In the genomic region with DNA sequence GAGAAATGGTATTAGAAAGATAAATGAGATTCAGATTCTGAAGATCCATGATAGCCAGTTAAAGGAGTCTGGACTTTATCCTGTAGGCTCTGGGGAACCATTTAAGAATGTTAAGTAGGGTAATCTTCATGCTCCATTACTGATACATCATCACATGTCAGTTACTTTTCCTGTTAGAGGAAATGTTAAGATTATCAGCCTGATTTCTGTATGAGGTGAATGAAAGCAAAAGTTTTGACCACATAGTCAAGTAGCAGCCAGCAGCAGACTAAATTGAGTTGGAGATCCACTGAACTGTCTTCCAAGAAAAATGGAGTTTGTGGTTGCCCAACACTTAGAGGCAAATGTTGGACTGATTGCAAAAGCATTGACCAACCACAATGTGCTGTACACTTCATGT, we compare ENCODE assay signal across 1 cellular context.
TF ChIP-seq lines count a peak whose summit lies in the region.

No MANE protein-coding gene starts in this region.

TF ChIP-seq in WTC11, 78 proteins besides CTCF, POLR2A, EP300 and RAD21 (continued from another document):
- TF ChIP-seq, protein P1, sequence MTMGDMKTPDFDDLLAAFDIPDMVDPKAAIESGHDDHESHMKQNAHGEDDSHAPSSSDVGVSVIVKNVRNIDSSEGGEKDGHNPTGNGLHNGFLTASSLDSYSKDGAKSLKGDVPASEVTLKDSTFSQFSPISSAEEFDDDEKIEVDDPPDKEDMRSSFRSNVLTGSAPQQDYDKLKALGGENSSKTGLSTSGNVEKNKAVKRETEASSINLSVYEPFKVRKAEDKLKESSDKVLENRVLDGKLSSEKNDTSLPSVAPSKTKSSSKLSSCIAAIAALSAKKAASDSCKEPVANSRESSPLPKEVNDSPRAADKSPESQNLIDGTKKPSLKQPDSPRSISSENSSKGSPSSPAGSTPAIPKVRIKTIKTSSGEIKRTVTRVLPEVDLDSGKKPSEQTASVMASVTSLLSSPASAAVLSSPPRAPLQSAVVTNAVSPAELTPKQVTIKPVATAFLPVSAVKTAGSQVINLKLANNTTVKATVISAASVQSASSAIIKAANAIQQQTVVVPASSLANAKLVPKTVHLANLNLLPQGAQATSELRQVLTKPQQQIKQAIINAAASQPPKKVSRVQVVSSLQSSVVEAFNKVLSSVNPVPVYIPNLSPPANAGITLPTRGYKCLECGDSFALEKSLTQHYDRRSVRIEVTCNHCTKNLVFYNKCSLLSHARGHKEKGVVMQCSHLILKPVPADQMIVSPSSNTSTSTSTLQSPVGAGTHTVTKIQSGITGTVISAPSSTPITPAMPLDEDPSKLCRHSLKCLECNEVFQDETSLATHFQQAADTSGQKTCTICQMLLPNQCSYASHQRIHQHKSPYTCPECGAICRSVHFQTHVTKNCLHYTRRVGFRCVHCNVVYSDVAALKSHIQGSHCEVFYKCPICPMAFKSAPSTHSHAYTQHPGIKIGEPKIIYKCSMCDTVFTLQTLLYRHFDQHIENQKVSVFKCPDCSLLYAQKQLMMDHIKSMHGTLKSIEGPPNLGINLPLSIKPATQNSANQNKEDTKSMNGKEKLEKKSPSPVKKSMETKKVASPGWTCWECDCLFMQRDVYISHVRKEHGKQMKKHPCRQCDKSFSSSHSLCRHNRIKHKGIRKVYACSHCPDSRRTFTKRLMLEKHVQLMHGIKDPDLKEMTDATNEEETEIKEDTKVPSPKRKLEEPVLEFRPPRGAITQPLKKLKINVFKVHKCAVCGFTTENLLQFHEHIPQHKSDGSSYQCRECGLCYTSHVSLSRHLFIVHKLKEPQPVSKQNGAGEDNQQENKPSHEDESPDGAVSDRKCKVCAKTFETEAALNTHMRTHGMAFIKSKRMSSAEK (CRISPR knock-in tag; IDR thresholded peaks at IDR 0.05; ENCODE audit: borderline replicate concordance): no peak
- no peak for TF ChIP-seq ZNF121 (CRISPR knock-in tag; IDR thresholded peaks at IDR 0.05)
- TF ChIP-seq, protein P2, sequence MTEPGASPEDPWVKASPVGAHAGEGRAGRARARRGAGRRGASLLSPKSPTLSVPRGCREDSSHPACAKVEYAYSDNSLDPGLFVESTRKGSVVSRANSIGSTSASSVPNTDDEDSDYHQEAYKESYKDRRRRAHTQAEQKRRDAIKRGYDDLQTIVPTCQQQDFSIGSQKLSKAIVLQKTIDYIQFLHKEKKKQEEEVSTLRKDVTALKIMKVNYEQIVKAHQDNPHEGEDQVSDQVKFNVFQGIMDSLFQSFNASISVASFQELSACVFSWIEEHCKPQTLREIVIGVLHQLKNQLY (CRISPR knock-in tag; IDR thresholded peaks at IDR 0.05): no peak
- TF ChIP-seq, protein P3, sequence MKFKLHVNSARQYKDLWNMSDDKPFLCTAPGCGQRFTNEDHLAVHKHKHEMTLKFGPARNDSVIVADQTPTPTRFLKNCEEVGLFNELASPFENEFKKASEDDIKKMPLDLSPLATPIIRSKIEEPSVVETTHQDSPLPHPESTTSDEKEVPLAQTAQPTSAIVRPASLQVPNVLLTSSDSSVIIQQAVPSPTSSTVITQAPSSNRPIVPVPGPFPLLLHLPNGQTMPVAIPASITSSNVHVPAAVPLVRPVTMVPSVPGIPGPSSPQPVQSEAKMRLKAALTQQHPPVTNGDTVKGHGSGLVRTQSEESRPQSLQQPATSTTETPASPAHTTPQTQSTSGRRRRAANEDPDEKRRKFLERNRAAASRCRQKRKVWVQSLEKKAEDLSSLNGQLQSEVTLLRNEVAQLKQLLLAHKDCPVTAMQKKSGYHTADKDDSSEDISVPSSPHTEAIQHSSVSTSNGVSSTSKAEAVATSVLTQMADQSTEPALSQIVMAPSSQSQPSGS (CRISPR knock-in tag; IDR thresholded peaks at IDR 0.05; ENCODE audit: borderline replicate concordance, low read depth): no peak
- TF ChIP-seq NR1H2 (CRISPR knock-in tag; IDR thresholded peaks at IDR 0.05): no peak
- no peak for TF ChIP-seq FOXJ3 (CRISPR knock-in tag; IDR thresholded peaks at IDR 0.05; ENCODE audit: borderline replicate concordance)
- TF ChIP-seq, protein P4, sequence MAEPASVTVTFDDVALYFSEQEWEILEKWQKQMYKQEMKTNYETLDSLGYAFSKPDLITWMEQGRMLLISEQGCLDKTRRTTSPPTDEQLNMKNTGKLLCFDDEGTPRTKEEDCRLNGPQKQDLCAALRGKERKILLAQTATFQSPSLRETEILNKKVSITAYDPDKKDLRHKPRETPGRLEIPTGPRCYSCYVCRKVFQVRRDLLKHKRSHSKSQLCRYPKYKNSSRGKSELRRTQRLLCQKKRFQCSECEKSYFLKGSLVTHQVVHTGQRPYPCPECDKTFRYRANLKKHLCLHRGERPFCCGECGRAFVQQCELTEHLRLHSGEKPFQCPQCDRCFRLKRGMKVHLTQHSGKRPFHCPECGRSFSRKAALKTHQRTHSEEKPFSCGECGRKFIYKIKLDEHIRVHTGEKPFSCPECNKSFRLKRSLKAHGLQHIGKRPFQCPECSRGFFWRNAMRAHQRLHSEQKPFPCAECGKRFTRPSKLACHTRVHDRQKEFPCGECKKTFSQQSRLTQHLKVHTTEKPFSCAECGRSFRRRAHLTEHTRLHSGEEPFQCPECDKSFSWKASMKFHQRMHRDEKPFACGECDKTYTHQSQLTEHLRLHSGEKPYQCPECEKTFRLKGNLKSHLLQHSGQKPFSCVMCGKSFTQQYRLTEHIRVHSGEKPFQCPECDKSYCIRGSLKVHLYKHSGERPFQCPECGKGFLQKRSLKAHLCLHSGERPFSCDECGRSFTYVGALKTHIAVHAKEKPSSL (CRISPR knock-in tag; conservative IDR thresholded peaks at IDR 0.05): no peak
- TF ChIP-seq, protein P5, sequence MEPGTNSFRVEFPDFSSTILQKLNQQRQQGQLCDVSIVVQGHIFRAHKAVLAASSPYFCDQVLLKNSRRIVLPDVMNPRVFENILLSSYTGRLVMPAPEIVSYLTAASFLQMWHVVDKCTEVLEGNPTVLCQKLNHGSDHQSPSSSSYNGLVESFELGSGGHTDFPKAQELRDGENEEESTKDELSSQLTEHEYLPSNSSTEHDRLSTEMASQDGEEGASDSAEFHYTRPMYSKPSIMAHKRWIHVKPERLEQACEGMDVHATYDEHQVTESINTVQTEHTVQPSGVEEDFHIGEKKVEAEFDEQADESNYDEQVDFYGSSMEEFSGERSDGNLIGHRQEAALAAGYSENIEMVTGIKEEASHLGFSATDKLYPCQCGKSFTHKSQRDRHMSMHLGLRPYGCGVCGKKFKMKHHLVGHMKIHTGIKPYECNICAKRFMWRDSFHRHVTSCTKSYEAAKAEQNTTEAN (CRISPR knock-in tag; IDR thresholded peaks at IDR 0.05): no peak
- TF ChIP-seq, protein P6, sequence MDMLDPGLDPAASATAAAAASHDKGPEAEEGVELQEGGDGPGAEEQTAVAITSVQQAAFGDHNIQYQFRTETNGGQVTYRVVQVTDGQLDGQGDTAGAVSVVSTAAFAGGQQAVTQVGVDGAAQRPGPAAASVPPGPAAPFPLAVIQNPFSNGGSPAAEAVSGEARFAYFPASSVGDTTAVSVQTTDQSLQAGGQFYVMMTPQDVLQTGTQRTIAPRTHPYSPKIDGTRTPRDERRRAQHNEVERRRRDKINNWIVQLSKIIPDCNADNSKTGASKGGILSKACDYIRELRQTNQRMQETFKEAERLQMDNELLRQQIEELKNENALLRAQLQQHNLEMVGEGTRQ (CRISPR knock-in tag; IDR thresholded peaks at IDR 0.05): no peak
- TF ChIP-seq IRF2 (CRISPR knock-in tag; IDR thresholded peaks at IDR 0.05; ENCODE audit: borderline replicate concordance, low read depth): no peak
- no peak for TF ChIP-seq ZNF423 (CRISPR knock-in tag; IDR thresholded peaks at IDR 0.05)
